ENCODE assay signal across 24 cellular contexts in genomic region chr5:88405783-88406182, GRCh38.
"Had no signal": no experiment of that assay in that cellular context is flagged by ENCODE, and none has a peak within 500 bp of the region (broad histone marks: within the 10 kb centered on the region; RNA-seq: fewer than 3 reads in every experiment).

No MANE protein-coding gene starts in this region.

- H2AFZ ChIP-seq: PC-9 had no signal

- H3K36me3 Mint-ChIP-seq: activated CD4-positive, alpha-beta memory T cell treated with anti-CD3 and anti-CD28 coated beads for 36 hours; activated naive CD4-positive, alpha-beta T cell treated with anti-CD3 and anti-CD28 coated beads, Interleukin-2, amount 10 ng/mL, durations not matched to agents 7 days and 5 days; activated naive CD8-positive, alpha-beta T cell treated with anti-CD3 and anti-CD28 coated beads for 36 hours had no signal

- H3K9ac ChIP-seq: KMS-11 had no signal

- DNase-seq: activated CD4-positive, alpha-beta memory T cell treated with anti-CD3 and anti-CD28 coated beads for 36 hours; activated CD4-positive, alpha-beta T cell treated with anti-CD3 and anti-CD28 coated beads, Interleukin-2, amount 10 ng/mL, durations not matched to agents 7 days and 5 days; activated CD4-positive, CD25-positive, alpha-beta regulatory T cell; activated gamma-delta T cell treated with Interleukin-2 at 50 U/mL for 16 hours; activated naive CD4-positive, alpha-beta T cell treated with anti-CD3 and anti-CD28 coated beads, Interleukin-2, amount 10 ng/mL, durations not matched to agents 7 days and 5 days; activated naive CD8-positive, alpha-beta T cell treated with anti-CD3 and anti-CD28 coated beads for 36 hours; activated T-cell treated with anti-CD3 and anti-CD28 coated beads for 4 hours; activated T-cell treated with anti-CD3 and anti-CD28 coated beads, Interleukin-2, amount 50 U/mL, for 48 hours; central memory CD4-positive, alpha-beta T cell; MG63; MV-4-11; NCI-H1105 treated with DMSO at 0.1 percent for 48 hours; NCI-H1436 treated with DMSO at 0.1 percent for 48 hours; NCI-H187; NCI-H510A treated with DMSO at 0.1 percent for 48 hours; PC-9; SIG-M5; T-helper 17 cell; T-helper 9 cell had no signal

- H3K27me3 ChIP-seq: MG63 had no signal

- ATAC-seq: T-helper 17 cell had no signal

- H3K4me1 Mint-ChIP-seq: activated CD4-positive, alpha-beta T cell treated with anti-CD3 and anti-CD28 coated beads, Interleukin-2, amount 10 ng/mL, durations not matched to agents 7 days and 5 days; activated naive CD4-positive, alpha-beta T cell treated with anti-CD3 and anti-CD28 coated beads, Interleukin-2, amount 10 ng/mL, durations not matched to agents 7 days and 5 days; T-helper 17 cell had no signal

- H3K4me3 Mint-ChIP-seq: activated CD4-positive, alpha-beta memory T cell treated with anti-CD3 and anti-CD28 coated beads for 36 hours; activated CD4-positive, alpha-beta T cell treated with anti-CD3 and anti-CD28 coated beads, Interleukin-2, amount 10 ng/mL, durations not matched to agents 7 days and 5 days; activated naive CD4-positive, alpha-beta T cell treated with anti-CD3 and anti-CD28 coated beads, Interleukin-2, amount 10 ng/mL, durations not matched to agents 7 days and 5 days; activated naive CD8-positive, alpha-beta T cell treated with anti-CD3 and anti-CD28 coated beads for 36 hours; T-helper 17 cell had no signal

- FAIRE-seq: bronchial epithelial cell, TTC549 had no signal

- H3K27ac Mint-ChIP-seq: activated CD4-positive, alpha-beta memory T cell treated with anti-CD3 and anti-CD28 coated beads for 36 hours; activated CD4-positive, alpha-beta T cell treated with anti-CD3 and anti-CD28 coated beads, Interleukin-2, amount 10 ng/mL, durations not matched to agents 7 days and 5 days; activated naive CD4-positive, alpha-beta T cell treated with anti-CD3 and anti-CD28 coated beads, Interleukin-2, amount 10 ng/mL, durations not matched to agents 7 days and 5 days; activated naive CD8-positive, alpha-beta T cell treated with anti-CD3 and anti-CD28 coated beads for 36 hours; activated T-helper 2 cell treated with anti-CD3 and anti-CD28 coated beads, Interferon-gamma antibody, Interleukin-2, Interleukin-4, amounts not matched to agents 10 μg/mL and 5 μg/mL and 100 μg/mL, durations not matched to agents 14 hours and 24 hours and 36 hours; T-helper 17 cell had no signal

- H3K36me3 ChIP-seq: MG63 had no signal

- H3K4me2 ChIP-seq: KMS-11, PC-9 had no signal

- H3K9me3 Mint-ChIP-seq: activated CD4-positive, alpha-beta memory T cell treated with anti-CD3 and anti-CD28 coated beads for 36 hours; activated CD4-positive, alpha-beta T cell treated with anti-CD3 and anti-CD28 coated beads, Interleukin-2, amount 10 ng/mL, durations not matched to agents 7 days and 5 days; activated naive CD4-positive, alpha-beta T cell treated with anti-CD3 and anti-CD28 coated beads, Interleukin-2, amount 10 ng/mL, durations not matched to agents 7 days and 5 days; activated naive CD8-positive, alpha-beta T cell treated with anti-CD3 and anti-CD28 coated beads for 36 hours; activated T-helper 2 cell treated with anti-CD3 and anti-CD28 coated beads, Interferon-gamma antibody, Interleukin-2, Interleukin-4, amounts not matched to agents 10 μg/mL and 5 μg/mL and 100 μg/mL, durations not matched to agents 14 hours and 24 hours and 36 hours had no signal

- H3K4me3 ChIP-seq: MG63, PC-9 had no signal

- H3K9me3 ChIP-seq: MG63 had no signal

- H3K27ac ChIP-seq: KMS-11, PC-9, VCaP had no signal

- H3K27me3 Mint-ChIP-seq: activated CD4-positive, alpha-beta T cell treated with anti-CD3 and anti-CD28 coated beads, Interleukin-2, amount 10 ng/mL, durations not matched to agents 7 days and 5 days; activated naive CD4-positive, alpha-beta T cell treated with anti-CD3 and anti-CD28 coated beads, Interleukin-2, amount 10 ng/mL, durations not matched to agents 7 days and 5 days had no signal
